ENCODE assay signal across 14 cellular contexts in the genomic region with DNA sequence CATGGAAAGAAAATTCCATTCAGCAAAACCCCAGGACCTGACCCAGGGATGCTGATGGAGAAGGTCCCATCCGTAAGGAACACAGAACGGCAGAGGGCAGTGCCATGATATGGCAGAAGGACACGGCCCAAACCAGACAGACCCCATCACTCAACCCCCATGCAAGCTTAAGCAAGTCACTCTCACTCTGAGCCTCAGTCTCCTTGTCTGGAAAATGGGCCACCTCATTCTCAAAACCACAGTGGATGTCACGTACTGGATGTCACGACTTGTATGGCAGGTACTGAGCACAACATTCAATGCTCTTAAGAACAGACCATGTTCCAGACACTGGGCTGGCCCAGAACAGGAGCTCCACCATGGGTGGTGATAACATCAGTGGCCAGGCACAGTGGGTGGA.
DNase-seq lines count a peak whose midpoint lies in the region; ATAC-seq, FAIRE-seq and TF ChIP-seq lines count a peak whose summit lies in the region.
"Had no signal": no experiment of that assay in that cellular context is flagged by ENCODE, and none has a peak within 500 bp of the region (broad histone marks: within the 10 kb centered on the region; RNA-seq: fewer than 3 reads in every experiment).

No MANE protein-coding gene starts in this region.

- TF ChIP-seq POLR2A in GM12878 (IDR thresholded peaks at IDR 0.05; ENCODE audit: low read depth, low read length), result 0 out of 2 replicates have a peak, but pooled peaks have one; percentile 8

- no peak for FAIRE-seq in GM12878 (lab: Jason Lieb, UNC)
- FAIRE-seq: A549, GM12891 had no signal

- no peak for TF ChIP-seq CTCF in HEK293 (tag by site-specific recombination; IDR thresholded peaks at IDR 0.05)
- no peak for TF ChIP-seq CTCF in GM12878 (IDR thresholded peaks at IDR 0.05 in 2 of 3, conservative IDR thresholded peaks at IDR 0.05 in 1 of 3; ENCODE audit: control insufficient read depth in 2 of 3, extremely low read depth in 1 of 3, insufficient read depth in 1 of 3, low read depth in 3 of 3, low read length in 3 of 3)

- 98% methylated on average over 5 of the region's 5 CpGs for WGBS in GM12878 (ENCODE audit: insufficient coverage, insufficient replicate concordance, low lambda C conversion rate, missing lambda C conversion rate)

- intact Hi-C loops in GM12878 (cut with micrococcal nuclease; ENCODE audit: unreplicated experiment), result loop anchor here (10.0 kb wide), 1 partner anchor 235 kb away; no protein-coding TSS in a partner anchor

- H3K79me2 ChIP-seq in GM12878 (ENCODE audit: control insufficient read depth, insufficient read depth, low read length), result no peaks in the 10 kb centered on the region

- DNase-seq in activated naive CD8-positive, alpha-beta T cell treated with anti-CD3 and anti-CD28 coated beads, Interleukin-2, amount 50 U/mL, for 24 hours, result no peak
- DNase-seq in GM12878 (ENCODE audit: low read depth, low spot score), result no peak
- DNase-seq in LoVo (ENCODE audit: low spot score), result no peak
- no peak for DNase-seq in cortex of kidney (lab: John Stamatoyannopoulos, UW)
- DNase-seq: DMS53, H7 had no signal

- no peaks in the 10 kb centered on the region for H3K4me1 ChIP-seq in HEK293 (ENCODE audit: control insufficient read depth, insufficient read depth, low read length)
- peaks cover 32% of the 10 kb centered on the region for H3K4me1 ChIP-seq in GM12878 (ENCODE audit: control insufficient read depth, insufficient read depth, low read length)
- H3K4me1 ChIP-seq: A549 had no signal

- no peaks in the 10 kb centered on the region for H3K27me3 Mint-ChIP-seq in activated naive CD8-positive, alpha-beta T cell
- no peaks in the 10 kb centered on the region for H3K27me3 Mint-ChIP-seq in activated naive CD8-positive, alpha-beta T cell treated with anti-CD3 and anti-CD28 coated beads, Interleukin-2, amount 50 U/mL, for 24 hours
- H3K27me3 Mint-ChIP-seq: IgD-negative memory B cell had no signal

- H2AFZ ChIP-seq in GM12878 (ENCODE audit: control insufficient read depth, low read depth, low read length), result no peak overlapping the region
- H2AFZ ChIP-seq: GM23338 had no signal

- RAD21 ChIA-PET in GM12878 (lab: Charles Lee; ENCODE audit: unreplicated experiment), result interaction anchor here (0.6 to 1.7 kb wide), 4 partner anchors 31 to 238 kb away, joined by 3 to 6 read pairs (median 3); no protein-coding TSS in a partner anchor

- H3K4me1 Mint-ChIP-seq in activated naive CD8-positive, alpha-beta T cell (ENCODE audit: low read depth), result no peaks in the 10 kb centered on the region
- peaks cover 11% of the 10 kb centered on the region for H3K4me1 Mint-ChIP-seq in activated naive CD8-positive, alpha-beta T cell treated with anti-CD3 and anti-CD28 coated beads, Interleukin-2, amount 50 U/mL, for 24 hours
- H3K4me1 Mint-ChIP-seq: CD14-positive monocyte, GM23338 had no signal

- in situ Hi-C loops in GM12878 (cut with MboI), result no loop called here

- peaks cover 6 to 99% of the 10 kb centered on the region in 2 experiments; a peak in 2 of 3 replicates for H3K36me3 ChIP-seq in HEK293 (ENCODE audit: control insufficient read depth in 2 of 2, insufficient read depth in 1 of 2, low read length in 2 of 2)
- peaks cover 43 to 50% of the 10 kb centered on the region in 2 experiments for H3K36me3 ChIP-seq in GM12878 (ENCODE audit: control insufficient read depth in 2 of 2, insufficient read depth in 2 of 2, low read length in 1 of 2)

- no peak for ATAC-seq in activated naive CD8-positive, alpha-beta T cell treated with anti-CD3 and anti-CD28 coated beads, Interleukin-2, amount 50 U/mL, for 24 hours
- no peak for ATAC-seq in GM12878
- no peak for ATAC-seq in HG03039 (IDR thresholded peaks at IDR 0.05; ENCODE audit: unreplicated experiment)
- ATAC-seq: A549, GM23338 had no signal

- no peak overlapping the region for H3K4me3 Mint-ChIP-seq in activated naive CD8-positive, alpha-beta T cell
- H3K4me3 Mint-ChIP-seq in activated naive CD8-positive, alpha-beta T cell treated with anti-CD3 and anti-CD28 coated beads, Interleukin-2, amount 50 U/mL, for 24 hours, result no peak overlapping the region
- H3K4me3 Mint-ChIP-seq: CD14-positive monocyte, GM23338, IgD-negative memory B cell had no signal

- no peak for TF ChIP-seq RAD21 in GM12878 (IDR thresholded peaks at IDR 0.05; ENCODE audit: insufficient read depth, low read depth, low read length)

- no peaks in the 10 kb centered on the region for H3K9me3 Mint-ChIP-seq in activated naive CD8-positive, alpha-beta T cell (ENCODE audit: low read depth)
- no peaks in the 10 kb centered on the region for H3K9me3 Mint-ChIP-seq in activated naive CD8-positive, alpha-beta T cell treated with anti-CD3 and anti-CD28 coated beads, Interleukin-2, amount 50 U/mL, for 24 hours
- H3K9me3 Mint-ChIP-seq: CD14-positive monocyte, GM23338, IgD-negative memory B cell had no signal

- no TSS peak for BruUV-seq in GM12878 (replicated peaks; lab: Mats Ljungman, UMichigan)

- no peak overlapping the region for H3K9ac ChIP-seq in GM12878 (ENCODE audit: control insufficient read depth, insufficient read depth, low read length)

- no peaks in the 10 kb centered on the region for H3K36me3 Mint-ChIP-seq in activated naive CD8-positive, alpha-beta T cell
- peaks cover 44% of the 10 kb centered on the region for H3K36me3 Mint-ChIP-seq in activated naive CD8-positive, alpha-beta T cell treated with anti-CD3 and anti-CD28 coated beads, Interleukin-2, amount 50 U/mL, for 24 hours (ENCODE audit: low read depth)

- POLR2A ChIA-PET in HEK293 (lab: Yijun Ruan, JAX) (no interaction called here), GM12878 (lab: Charles Lee) (no interaction called here)

- SMC1A ChIA-PET in GM12878 (lab: Charles Lee; ENCODE audit: uncharacterized antibody, unreplicated experiment), result interaction anchor here (1.0 to 3.3 kb wide), 2 partner anchors 88 to 123 kb away, joined by 4 to 21 read pairs; no protein-coding TSS in a partner anchor

- no peak for TF ChIP-seq EP300 in GM12878 (IDR thresholded peaks at IDR 0.05; ENCODE audit: borderline replicate concordance in 1 of 2, control insufficient read depth in 1 of 2, low read depth in 2 of 2, low read length in 2 of 2)

- peak overlapping the region; percentile 46 for H3K27ac Mint-ChIP-seq in activated naive CD8-positive, alpha-beta T cell
- no peak overlapping the region for H3K27ac Mint-ChIP-seq in activated naive CD8-positive, alpha-beta T cell treated with anti-CD3 and anti-CD28 coated beads, Interleukin-2, amount 50 U/mL, for 24 hours
- H3K27ac Mint-ChIP-seq: GM23338 had no signal

- CTCF ChIA-PET in HEK293 (lab: Yijun Ruan, JAX), result interaction anchor here (0.9 kb wide), 1 partner anchor 22 kb away, joined by 3 read pairs; no protein-coding TSS in a partner anchor
- CTCF ChIA-PET in GM12878 (lab: Yijun Ruan, JAX), result interaction anchor here (0.8 to 1.6 kb wide), 3 partner anchors 27 to 122 kb away, joined by 3 to 5 read pairs (median 5); no protein-coding TSS in a partner anchor

- H3K9me3 ChIP-seq in HEK293 (ENCODE audit: control insufficient read depth, insufficient read depth, low read depth, low read length) (no peaks in the 10 kb centered on the region), GM12878 (replicated peaks; ENCODE audit: control insufficient read depth, insufficient read depth, low read length) (no peaks in the 10 kb centered on the region)
- H3K9me3 ChIP-seq: A549 had no signal

- H3K27me3 ChIP-seq in GM12878 (replicated peaks in 1 of 2; ENCODE audit: control insufficient read depth in 2 of 2, insufficient read depth in 2 of 2, low read length in 1 of 2), result no peaks in the 10 kb centered on the region

- no peak overlapping the region for H3K4me2 ChIP-seq in GM12878 (ENCODE audit: control insufficient read depth, insufficient read depth)
- H3K4me2 ChIP-seq: A549, GM23338 had no signal

- H3K4me3 ChIP-seq in HEK293 (ENCODE audit: low read depth, low read length), result no peak overlapping the region
- H3K4me3 ChIP-seq in GM12878, result no peak overlapping the region
- H3K4me3 ChIP-seq: A549, GM23338 had no signal

- H4K20me1 ChIP-seq in GM12878 (ENCODE audit: control insufficient read depth, insufficient read depth), result no peaks in the 10 kb centered on the region

- H3K27ac ChIP-seq in HEK293 (ENCODE audit: extremely low read depth, low read depth, low read length) (no peak overlapping the region), GM12878 (ENCODE audit: control insufficient read depth, insufficient read depth) (no peak overlapping the region)
- H3K27ac ChIP-seq: A549 had no signal

TF ChIP-seq in HEK293, 187 proteins besides CTCF, POLR2A, EP300 and RAD21:
- TF ChIP-seq ZNF169 (tag by site-specific recombination; IDR thresholded peaks at IDR 0.05), result no peak
- 0 out of 2 replicates have a peak, but pooled peaks have one; percentile 16 for TF ChIP-seq GLI4 (tag by site-specific recombination; IDR thresholded peaks at IDR 0.05)
- TF ChIP-seq ZNF707 (tag by site-specific recombination; IDR thresholded peaks at IDR 0.05), result no peak
- TF ChIP-seq ZNF521 (tag by site-specific recombination; IDR thresholded peaks at IDR 0.05), result no peak

TF ChIP-seq in GM12878, 131 proteins besides CTCF, POLR2A, EP300 and RAD21:
- TF ChIP-seq KLF5 (IDR thresholded peaks at IDR 0.05; ENCODE audit: partially characterized antibody), result no peak
- no peak for TF ChIP-seq HDAC6 (IDR thresholded peaks at IDR 0.05; ENCODE audit: unreplicated experiment)
- TF ChIP-seq CEBPB (IDR thresholded peaks at IDR 0.05; ENCODE audit: borderline replicate concordance in 1 of 2, low read depth in 2 of 2, low read length in 2 of 2), result no peak
- no peak for TF ChIP-seq POLR2AphosphoS2 (IDR thresholded peaks at IDR 0.05; ENCODE audit: low read depth, low read length)
